14 cellular contexts compared by ENCODE assay signal in the genomic region with DNA sequence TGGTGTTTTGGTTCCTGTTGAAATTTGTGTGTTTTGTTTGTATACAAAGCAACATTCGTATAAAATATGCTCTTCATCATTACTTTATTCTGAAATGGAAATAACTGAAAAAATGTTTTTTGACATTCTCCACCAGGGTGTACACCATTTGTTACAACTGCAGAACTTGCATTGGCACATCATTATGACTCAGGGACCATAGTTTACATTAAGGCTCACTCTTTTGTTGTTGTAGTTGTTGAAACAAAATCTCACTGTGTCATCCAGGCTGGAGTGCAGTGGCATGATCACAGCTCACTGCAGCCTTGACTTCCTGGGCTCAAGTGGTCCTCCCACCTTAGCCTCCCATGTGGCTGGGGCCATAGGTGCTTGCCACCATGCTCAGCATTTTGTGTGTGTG.
A peak's percentile ranks its signal among the peaks of the same experiment; 100 is the strongest.
DNase-seq lines count a peak whose midpoint lies in the region.
"Had no signal": no experiment of that assay in that cellular context is flagged by ENCODE, and none has a peak within 500 bp of the region (broad histone marks: within the 10 kb centered on the region; RNA-seq: fewer than 3 reads in every experiment).

No MANE protein-coding gene starts in this region.

- no peak overlapping the region for H3K4ac ChIP-seq in mesenchymal stem cell (ENCODE audit: low read depth in 1 of 2, low read length in 2 of 2)

- H3K18ac ChIP-seq in mesenchymal stem cell (ENCODE audit: low read depth in 1 of 2, low read length in 2 of 2), result no peak overlapping the region

- H3K27me3 ChIP-seq in mesenchymal stem cell (ENCODE audit: control insufficient read depth in 1 of 2, insufficient read depth in 1 of 2, low read length in 2 of 2), result no peaks in the 10 kb centered on the region

- H3K36me3 ChIP-seq in mesenchymal stem cell (ENCODE audit: control insufficient read depth in 1 of 2, insufficient read depth in 2 of 2, low read depth in 1 of 2, low read length in 2 of 2), result no peaks in the 10 kb centered on the region
- H3K36me3 ChIP-seq: HAP-1 had no signal

- H3K79me1 ChIP-seq in mesenchymal stem cell (replicated peaks; ENCODE audit: low read length, poor library complexity, severe bottlenecking), result no peaks in the 10 kb centered on the region

- H3K4me2 ChIP-seq in mesenchymal stem cell (ENCODE audit: low read length, poor library complexity, severe bottlenecking), result no peak overlapping the region

- no peak overlapping the region for H2BK120ac ChIP-seq in mesenchymal stem cell (ENCODE audit: low read depth, low read length)

- no peak overlapping the region for H2AFZ ChIP-seq in mesenchymal stem cell (ENCODE audit: low read depth, low read length)

- no peaks in the 10 kb centered on the region for H3K4me1 ChIP-seq in mesenchymal stem cell (ENCODE audit: control insufficient read depth, insufficient read depth, low read depth, low read length)
- H3K4me1 ChIP-seq: HAP-1 had no signal

- H3K23ac ChIP-seq in mesenchymal stem cell (ENCODE audit: low read length in 2 of 2), result no peak overlapping the region

- H3K9me3 ChIP-seq in mesenchymal stem cell (ENCODE audit: control insufficient read depth, low read length), result no peaks in the 10 kb centered on the region
- H3K9me3 ChIP-seq: HAP-1 had no signal

- no peak overlapping the region for H2AK5ac ChIP-seq in mesenchymal stem cell (ENCODE audit: low read length, severe bottlenecking)

- no peak overlapping the region for H3K14ac ChIP-seq in mesenchymal stem cell (ENCODE audit: low read length in 2 of 2)

- H2BK15ac ChIP-seq in mesenchymal stem cell (ENCODE audit: low read depth, poor library complexity, severe bottlenecking), result no peak overlapping the region

- no peak overlapping the region for H3K27ac ChIP-seq in mesenchymal stem cell (ENCODE audit: low read length, poor library complexity, severe bottlenecking)

- no peak overlapping the region for H3K4me3 ChIP-seq in mesenchymal stem cell (ENCODE audit: insufficient read depth in 1 of 2, low read depth in 1 of 2, low read length in 2 of 2)
- H3K4me3 ChIP-seq: HAP-1 had no signal

- DNase-seq in EH (ENCODE audit: low read depth) (peak; percentile 18), ELR (ENCODE audit: low read depth) (peak; percentile 31), amniotic epithelial cell (ENCODE audit: low read depth) (peak; percentile 24), mesenchymal stem cell (peak; percentile 47), middle frontal gyrus (ENCODE audit: extremely low spot score, low spot score) (no peak), T1000 (lab: John Stamatoyannopoulos, UW) (no peak)
- no peak for DNase-seq in stimulated activated CD4-positive, alpha-beta T cell treated with anti-CD3 and anti-CD28 coated beads, Interleukin-12 subunit alpha, Interleukin-12 subunit beta, amount 100 ng/mL, for 4 hours
- DNase-seq: C1 segment of cervical spinal cord; Calu3; CD4-positive, alpha-beta T cell; DND-41; GOT3; HFFc6 had no signal

- H2BK12ac ChIP-seq in mesenchymal stem cell (ENCODE audit: low read length in 2 of 2), result no peak overlapping the region

- H3K9ac ChIP-seq in mesenchymal stem cell (ENCODE audit: low read length), result no peak overlapping the region

- no CpG with 5 or more reads among the region's 1 CpG for WGBS in mesenchymal stem cell

- no peak overlapping the region for H4K91ac ChIP-seq in mesenchymal stem cell (ENCODE audit: low read length)

- H4K8ac ChIP-seq in mesenchymal stem cell (ENCODE audit: low read length), result no peak overlapping the region

- no peak overlapping the region for H2BK5ac ChIP-seq in mesenchymal stem cell (ENCODE audit: low read depth, low read length, poor library complexity, severe bottlenecking)

Comparison
In these comparisons a context has a peak if more than half of its experiments do, and no peak if none do; other contexts are left out.
1. DNase-seq: peak in EH (single experiment), ELR (single experiment), amniotic epithelial cell (single experiment) and mesenchymal stem cell (single experiment); none in middle frontal gyrus (single experiment), stimulated activated CD4-positive, alpha-beta T cell treated with anti-CD3 and anti-CD28 coated beads, Interleukin-12 subunit alpha, Interleukin-12 subunit beta, amount 100 ng/mL, for 4 hours (single experiment) and T1000 (single experiment).